ENCODE assay signal across 23 cellular contexts in genomic region chr1:83765125-83765524, GRCh38.
DNase-seq lines count a peak whose midpoint lies in the region; ATAC-seq, FAIRE-seq and TF ChIP-seq lines count a peak whose summit lies in the region.
"Had no signal": no experiment of that assay in that cellular context is flagged by ENCODE, and none has a peak within 500 bp of the region (broad histone marks: within the 10 kb centered on the region; RNA-seq: fewer than 3 reads in every experiment).

No MANE protein-coding gene starts in this region.

- H3K27me3 ChIP-seq in Karpas-422 (ENCODE audit: low read length) (no peaks in the 10 kb centered on the region), HepG2 (ENCODE audit: control insufficient read depth in 1 of 2, insufficient read depth in 2 of 2, low read length in 2 of 2) (no peaks in the 10 kb centered on the region)

- in situ Hi-C loops in HepG2 (cut with HindIII; ENCODE audit: extremely low pct_ligation_motif_present, low pct_unique_long_range_greater_than_20kb), result no loop called here

- intact Hi-C loops in HepG2 (cut with micrococcal nuclease; ENCODE audit: unreplicated experiment), result no loop called here
- intact Hi-C loops in activated CD4-positive, alpha-beta memory T cell treated with anti-CD3 and anti-CD28 coated beads for 36 hours (cut with micrococcal nuclease), result no loop called here

- H3K36me3 Mint-ChIP-seq in activated CD4-positive, alpha-beta memory T cell treated with anti-CD3 and anti-CD28 coated beads for 36 hours, result no peaks in the 10 kb centered on the region
- H3K36me3 Mint-ChIP-seq in activated CD8-positive, alpha-beta T cell treated with anti-CD3 and anti-CD28 coated beads, Interleukin-2, amount 10 ng/mL, durations not matched to agents 7 days and 5 days (ENCODE audit: low read depth), result no peaks in the 10 kb centered on the region
- H3K36me3 Mint-ChIP-seq: CD4-positive, alpha-beta memory T cell had no signal

- H3K27ac ChIP-seq in Karpas-422 (ENCODE audit: low read length) (peak overlapping the region; percentile 97), VCaP (peak overlapping the region; percentile 86), HepG2 (ENCODE audit: extremely low read length, insufficient read depth, low read length) (no peak overlapping the region)
- H3K27ac ChIP-seq: RWPE1 had no signal

- peaks cover 9% of the 10 kb centered on the region for H3K4me1 Mint-ChIP-seq in activated CD4-positive, alpha-beta memory T cell treated with anti-CD3 and anti-CD28 coated beads for 36 hours (ENCODE audit: low read depth)
- H3K4me1 Mint-ChIP-seq in activated CD8-positive, alpha-beta T cell treated with anti-CD3 and anti-CD28 coated beads, Interleukin-2, amount 10 ng/mL, durations not matched to agents 7 days and 5 days (ENCODE audit: low read depth), result peaks cover 5% of the 10 kb centered on the region

- no peaks in the 10 kb centered on the region for H3K9me2 ChIP-seq in Karpas-422 (replicated peaks; ENCODE audit: insufficient read depth, low read length)

- H2AFZ ChIP-seq in Karpas-422 (ENCODE audit: low read length), result peak overlapping the region; percentile 32
- H2AFZ ChIP-seq in HepG2 (ENCODE audit: low read length), result no peak overlapping the region

- 0% methylated on average over 3 of the region's 3 CpGs for WGBS in HepG2 (ENCODE audit: low lambda C conversion rate)

- TF ChIP-seq RAD21 in HepG2 (CRISPR knock-in tag; IDR thresholded peaks at IDR 0.05), result no peak

- no peaks in the 10 kb centered on the region for H3K9me3 Mint-ChIP-seq in activated CD4-positive, alpha-beta memory T cell treated with anti-CD3 and anti-CD28 coated beads for 36 hours
- H3K9me3 Mint-ChIP-seq in activated CD8-positive, alpha-beta T cell treated with anti-CD3 and anti-CD28 coated beads, Interleukin-2, amount 10 ng/mL, durations not matched to agents 7 days and 5 days (ENCODE audit: insufficient read depth), result no peaks in the 10 kb centered on the region
- H3K9me3 Mint-ChIP-seq: CD4-positive, alpha-beta memory T cell had no signal

- H3K4me2 ChIP-seq in Karpas-422 (ENCODE audit: low read depth, low read length, poor library complexity, severe bottlenecking) (peak overlapping the region; percentile 85), HepG2 (ENCODE audit: low read depth, low read length) (peak overlapping the region; percentile 8; the same call in 1 of the 2 replicates)

- no peak for ATAC-seq in HepG2
- no peak for ATAC-seq in HG02885 (IDR thresholded peaks at IDR 0.05; ENCODE audit: poor library complexity, unreplicated experiment)
- ATAC-seq in activated CD8-positive, alpha-beta T cell treated with anti-CD3 and anti-CD28 coated beads, Interleukin-2, amount 10 ng/mL, durations not matched to agents 7 days and 5 days, result no peak
- ATAC-seq in HG03571 (IDR thresholded peaks at IDR 0.05; ENCODE audit: unreplicated experiment), result no peak

- TF ChIP-seq EP300 in HepG2 (IDR thresholded peaks at IDR 0.05; ENCODE audit: low read depth in 2 of 2, low read length in 2 of 2), result no peak
- TF ChIP-seq EP300 in HepG2 (CRISPR knock-in tag; IDR thresholded peaks at IDR 0.05; ENCODE audit: borderline replicate concordance), result no peak

- CTCF ChIA-PET in HepG2 (lab: Yijun Ruan, JAX; ENCODE audit: low intra/inter-chr PET ratio, low total read pairs), result no interaction called here
- CTCF ChIA-PET in activated CD4-positive, alpha-beta memory T cell treated with anti-CD3 and anti-CD28 coated beads for 36 hours (lab: Charles Lee), result no interaction called here
- CTCF ChIA-PET in activated CD8-positive, alpha-beta T cell treated with anti-CD3 and anti-CD28 coated beads, Interleukin-2, amount 10 ng/mL, durations not matched to agents 7 days and 5 days (lab: Charles Lee), result no interaction called here

- H3K36me3 ChIP-seq in Karpas-422 (ENCODE audit: insufficient read depth, low read length) (no peaks in the 10 kb centered on the region), HepG2 (replicated peaks in 1 of 2; ENCODE audit: control insufficient read depth in 1 of 2, insufficient read depth in 2 of 2, low read length in 2 of 2) (no peaks in the 10 kb centered on the region)

- TF ChIP-seq CTCF in VCaP (conservative IDR thresholded peaks at IDR 0.05) (no peak), HepG2 (CRISPR knock-in tag; IDR thresholded peaks at IDR 0.05) (no peak)

- H4K20me1 ChIP-seq in Karpas-422 (ENCODE audit: insufficient read depth, low read depth, low read length) (no peaks in the 10 kb centered on the region), HepG2 (ENCODE audit: insufficient read depth, low read length) (no peaks in the 10 kb centered on the region)

- no TSS peak for BruUV-seq in HepG2 (replicated peaks; lab: Mats Ljungman, UMichigan)

- H3K4me3 Mint-ChIP-seq in activated CD4-positive, alpha-beta memory T cell treated with anti-CD3 and anti-CD28 coated beads for 36 hours, result no peak overlapping the region
- H3K4me3 Mint-ChIP-seq in activated CD8-positive, alpha-beta T cell treated with anti-CD3 and anti-CD28 coated beads, Interleukin-2, amount 10 ng/mL, durations not matched to agents 7 days and 5 days, result no peak overlapping the region
- H3K4me3 Mint-ChIP-seq: CD4-positive, alpha-beta memory T cell had no signal

- H3K27me3 Mint-ChIP-seq in activated CD4-positive, alpha-beta memory T cell treated with anti-CD3 and anti-CD28 coated beads for 36 hours, result no peaks in the 10 kb centered on the region
- H3K27me3 Mint-ChIP-seq in activated CD8-positive, alpha-beta T cell treated with anti-CD3 and anti-CD28 coated beads, Interleukin-2, amount 10 ng/mL, durations not matched to agents 7 days and 5 days (ENCODE audit: low read depth), result no peaks in the 10 kb centered on the region

- peaks cover 80% of the 10 kb centered on the region for H3K4me1 ChIP-seq in Karpas-422 (ENCODE audit: low read length)
- peaks cover 33% of the 10 kb centered on the region for H3K4me1 ChIP-seq in HepG2 (ENCODE audit: insufficient read depth, low read length)

- H3K27ac Mint-ChIP-seq in activated CD4-positive, alpha-beta memory T cell treated with anti-CD3 and anti-CD28 coated beads for 36 hours, result no peak overlapping the region
- H3K27ac Mint-ChIP-seq in activated CD8-positive, alpha-beta T cell treated with anti-CD3 and anti-CD28 coated beads, Interleukin-2, amount 10 ng/mL, durations not matched to agents 7 days and 5 days, result no peak overlapping the region
- H3K27ac Mint-ChIP-seq: CD4-positive, alpha-beta memory T cell had no signal

- peak overlapping the region; percentile 54; the same call in 1 of the 2 replicates for H3K4me3 ChIP-seq in Karpas-422 (ENCODE audit: low read length)
- no peak overlapping the region for H3K4me3 ChIP-seq in HepG2 (replicated peaks in 1 of 3; ENCODE audit: insufficient read depth in 1 of 3, low read depth in 2 of 3, low read length in 3 of 3)

- H3K9me3 ChIP-seq in Karpas-422 (ENCODE audit: low read length) (no peaks in the 10 kb centered on the region), HepG2 (ENCODE audit: low read length) (peaks cover 15% of the 10 kb centered on the region; the same call in 1 of the 2 replicates)

- FAIRE-seq in HepG2 (lab: Jason Lieb, UNC), result no peak
- FAIRE-seq: G401.6, H1 had no signal

- no peak for TF ChIP-seq POLR2A in HepG2 (IDR thresholded peaks at IDR 0.05; ENCODE audit: insufficient read depth in 1 of 2, low read depth in 2 of 2, low read length in 2 of 2)

- peak; percentile 43 for DNase-seq in Karpas-422
- DNase-seq in HepG2 (ENCODE audit: low spot score), result no peak
- DNase-seq in activated CD4-positive, alpha-beta memory T cell treated with anti-CD3 and anti-CD28 coated beads for 36 hours, result no peak
- DNase-seq in activated CD8-positive, alpha-beta T cell treated with anti-CD3 and anti-CD28 coated beads, Interleukin-2, amount 10 ng/mL, durations not matched to agents 7 days and 5 days, result no peak
- DNase-seq: C1 segment of cervical spinal cord; CD4-positive, alpha-beta memory T cell; COR-L47; DMS53; HCEC 1CT; Kasumi-1; NCI-H1105 treated with DMSO at 0.1 percent for 48 hours; NCI-H146; NCI-H2107; NCI-H524 treated with DMSO at 0.1 percent for 48 hours; NCI-H82; NK-92 treated with Interleukin-12 subunit alpha and Interleukin-12 subunit beta, amount 100 ng/mL, for 24 hours; SHP77 had no signal

- no peaks in the 10 kb centered on the region for H3K79me2 ChIP-seq in Karpas-422 (ENCODE audit: low read length)
- no peaks in the 10 kb centered on the region for H3K79me2 ChIP-seq in HepG2 (ENCODE audit: insufficient read depth, low read length)

- POLR2A ChIA-PET in HepG2 (lab: Yijun Ruan, JAX), result no interaction called here
- POLR2A ChIA-PET in activated CD4-positive, alpha-beta memory T cell treated with anti-CD3 and anti-CD28 coated beads for 36 hours (lab: Charles Lee), result no interaction called here
- POLR2A ChIA-PET in activated CD8-positive, alpha-beta T cell treated with anti-CD3 and anti-CD28 coated beads, Interleukin-2, amount 10 ng/mL, durations not matched to agents 7 days and 5 days (lab: Charles Lee), result no interaction called here

- peak overlapping the region; percentile 73 for H3K9ac ChIP-seq in Karpas-422 (ENCODE audit: low read length)
- H3K9ac ChIP-seq in HepG2 (ENCODE audit: insufficient read depth, low read depth, low read length), result no peak overlapping the region

TF ChIP-seq in HepG2, 621 proteins besides CTCF, POLR2A, EP300 and RAD21 (continues in another document):
- peak; percentile 35; the same call in 1 of the 2 replicates for TF ChIP-seq ARID5B (CRISPR knock-in tag; IDR thresholded peaks at IDR 0.05)
